In genomic region chr3:185282696-185283373, GRCh38 we compare ENCODE assay signal across 8 cellular contexts. TPM values are rescaled to one million over a fixed set of nuclear protein-coding genes. Genes with fewer than 3 reads are reported as not detected.
A peak's percentile ranks its signal among the peaks of the same experiment; 100 is the strongest.
DNase-seq lines count a peak whose midpoint lies in the region; FAIRE-seq and TF ChIP-seq lines count a peak whose summit lies in the region.

No MANE protein-coding gene starts in this region.

- TF ChIP-seq CTCF in GM20000 (IDR thresholded peaks at IDR 0.05; ENCODE audit: extremely low read depth, missing control alignments), result no peak
- no peak for TF ChIP-seq CTCF in endothelial cell of umbilical vein (IDR thresholded peaks at IDR 0.05; ENCODE audit: extremely low read depth in 1 of 2, insufficient read depth in 1 of 2, low read depth in 1 of 2, low read length in 2 of 2)

- H3K36me3 Mint-ChIP-seq in CD8-positive, alpha-beta memory T cell, result peaks cover 3 to 6% (median 5%) of the 10 kb centered on the region in 3 donors

- no peaks in the 10 kb centered on the region for H3K27me3 ChIP-seq in CD8-positive, alpha-beta memory T cell (ENCODE audit: insufficient read depth, low read length, poor library complexity, severe bottlenecking)
- H3K27me3 ChIP-seq in NT2/D1 (ENCODE audit: insufficient read depth, insufficient read length), result no peaks in the 10 kb centered on the region
- H3K27me3 ChIP-seq in endothelial cell of umbilical vein (ENCODE audit: control insufficient read depth in 2 of 2, insufficient read depth in 2 of 2, low read length in 2 of 2), result peaks cover 0 to 2% of the 10 kb centered on the region in 2 experiments

- peaks cover 13 to 26% of the 10 kb centered on the region in 2 donors for H3K27me3 Mint-ChIP-seq in CD8-positive, alpha-beta memory T cell

- FAIRE-seq in endothelial cell of umbilical vein (lab: Jason Lieb, UNC), result peak; percentile 87

- TF ChIP-seq POLR2A in endothelial cell of umbilical vein (IDR thresholded peaks at IDR 0.05; ENCODE audit: low read depth, low read length), result peak; percentile 70

- H2AFZ ChIP-seq in endothelial cell of umbilical vein (ENCODE audit: low read depth, low read length), result peak overlapping the region; percentile 86

- H3K4me3 Mint-ChIP-seq in CD8-positive, alpha-beta memory T cell, result peak overlapping the region; percentile 84 to 98 (median 94)

- no peaks in the 10 kb centered on the region for H3K36me3 ChIP-seq in CD8-positive, alpha-beta memory T cell (ENCODE audit: insufficient read depth, low read length)
- peaks cover 11% of the 10 kb centered on the region for H3K36me3 ChIP-seq in NT2/D1 (ENCODE audit: insufficient read depth, insufficient read length, low read length)
- no peaks in the 10 kb centered on the region for H3K36me3 ChIP-seq in endothelial cell of umbilical vein (ENCODE audit: control insufficient read depth in 2 of 2, extremely low read depth in 1 of 2, insufficient read depth in 2 of 2, low read length in 2 of 2)
- no peaks in the 10 kb centered on the region for H3K36me3 ChIP-seq in mesodermal cell (ENCODE audit: control insufficient read depth, insufficient read depth, low read length)

- H3K79me2 ChIP-seq in endothelial cell of umbilical vein (ENCODE audit: control insufficient read depth, insufficient read depth, low read length), result no peaks in the 10 kb centered on the region

- CTCF ChIA-PET in CD8-positive, alpha-beta memory T cell (lab: Charles Lee), result no interaction called here
- CTCF ChIA-PET in endothelial cell of umbilical vein (lab: Charles Lee), result no interaction called here

- H4K20me1 ChIP-seq in endothelial cell of umbilical vein (replicated peaks; ENCODE audit: control insufficient read depth, extremely low read depth, insufficient read depth, low read length), result no peaks in the 10 kb centered on the region

- H3K4me1 ChIP-seq in CD8-positive, alpha-beta memory T cell (ENCODE audit: insufficient read depth, low read length), result peaks cover 14% of the 10 kb centered on the region
- H3K4me1 ChIP-seq in NT2/D1 (ENCODE audit: insufficient read depth, insufficient read length) (no peaks in the 10 kb centered on the region), endothelial cell of umbilical vein (ENCODE audit: control insufficient read depth, extremely low read depth, insufficient read depth, low read length) (peaks cover 9% of the 10 kb centered on the region), mesodermal cell (ENCODE audit: control insufficient read depth, insufficient read depth, low read length, poor library complexity, severe bottlenecking) (no peaks in the 10 kb centered on the region)

- BruUV-seq in endothelial cell of umbilical vein (replicated peaks; lab: Mats Ljungman, UMichigan), result TSS peak; percentile 76

- peak; percentile 87 to 95 (median 90) for DNase-seq in CD8-positive, alpha-beta memory T cell
- DNase-seq in GM20000 (ENCODE audit: low spot score), result peak; percentile 91
- peak; percentile 60 for DNase-seq in HS-5 (ENCODE audit: low read depth)
- peak; percentile 95 for DNase-seq in NT2/D1 (ENCODE audit: low read depth, low spot score)
- peak; percentile 84 for DNase-seq in activated T-cell treated with anti-CD3 and anti-CD28 coated beads for 1 hour (ENCODE audit: low read depth)
- peak; percentile 88 for DNase-seq in endothelial cell of umbilical vein (ENCODE audit: low read depth, low spot score)
- DNase-seq in stimulated activated CD8-positive, alpha-beta memory T cell treated with anti-CD3 and anti-CD28 coated beads, Interleukin-15, amount 100 ng/mL, for 1 hour (ENCODE audit: low read depth), result peak; percentile 89

- H3K4me1 Mint-ChIP-seq in CD8-positive, alpha-beta memory T cell, result peaks cover 19 to 21% (median 20%) of the 10 kb centered on the region in 3 donors

- no peaks in the 10 kb centered on the region for H3K9me3 Mint-ChIP-seq in CD8-positive, alpha-beta memory T cell

- dilution Hi-C loops in endothelial cell of umbilical vein (cut with MboI; ENCODE audit: extremely low pct_ligation_motif_present, low sequenced_read_pairs), result no loop called here

- no peaks in the 10 kb centered on the region for H3K9me1 ChIP-seq in endothelial cell of umbilical vein (replicated peaks; ENCODE audit: control insufficient read depth, extremely low read depth, insufficient read depth, low read length)

- peak overlapping the region; percentile 79 to 99 (median 96) for H3K27ac Mint-ChIP-seq in CD8-positive, alpha-beta memory T cell

- peak overlapping the region; percentile 70 for H3K4me3 ChIP-seq in CD8-positive, alpha-beta memory T cell (ENCODE audit: low read length)
- H3K4me3 ChIP-seq in NT2/D1 (ENCODE audit: insufficient read length, low read depth), result peak overlapping the region; percentile 63
- H3K4me3 ChIP-seq in endothelial cell of umbilical vein (replicated peaks in 1 of 3; ENCODE audit: insufficient read depth in 1 of 3, low read depth in 1 of 3, low read length in 3 of 3), result peak overlapping the region; percentile 41 to 77 (median 57)
- H3K4me3 ChIP-seq in mesodermal cell (ENCODE audit: extremely low read depth, insufficient read depth, low read length, poor library complexity, severe bottlenecking), result peak overlapping the region; percentile 58

- H3K27ac ChIP-seq in CD8-positive, alpha-beta memory T cell (ENCODE audit: low read depth, low read length), result peak overlapping the region; percentile 62
- peak overlapping the region; percentile 54 for H3K27ac ChIP-seq in endothelial cell of umbilical vein (ENCODE audit: insufficient read depth, low read depth, low read length)
- H3K27ac ChIP-seq in mesodermal cell (ENCODE audit: low read depth, low read length, severe bottlenecking), result no peak overlapping the region

- peak overlapping the region; percentile 80 for H3K4me2 ChIP-seq in endothelial cell of umbilical vein (ENCODE audit: insufficient read depth, low read length)

- WGBS in mesodermal cell (ENCODE audit: insufficient coverage in 2 of 2), 2 experiments, result 49 to 56% methylated on average over 33 to 41 of the region's 41 CpGs

- H3K9ac ChIP-seq in NT2/D1 (ENCODE audit: insufficient read length, low read depth), result peak overlapping the region; percentile 78
- H3K9ac ChIP-seq in endothelial cell of umbilical vein (replicated peaks; ENCODE audit: extremely low read depth, insufficient read depth, low read length), result peak overlapping the region; percentile 54

- intact Hi-C loops in endothelial cell of umbilical vein (cut with micrococcal nuclease), result loop anchor here (1.0 kb wide), 1 partner anchor 409 kb away; no protein-coding TSS in a partner anchor

- POLR2A ChIA-PET in CD8-positive, alpha-beta memory T cell (lab: Charles Lee), result no interaction called here
- POLR2A ChIA-PET in endothelial cell of umbilical vein (lab: Charles Lee), result no interaction called here

- H3K9me3 ChIP-seq in CD8-positive, alpha-beta memory T cell (ENCODE audit: low read length), result no peaks in the 10 kb centered on the region
- H3K9me3 ChIP-seq in NT2/D1 (ENCODE audit: insufficient read depth, low read length), result no peaks in the 10 kb centered on the region
- no peaks in the 10 kb centered on the region for H3K9me3 ChIP-seq in endothelial cell of umbilical vein (replicated peaks; ENCODE audit: control insufficient read depth, insufficient read depth, low read length)
- H3K9me3 ChIP-seq in mesodermal cell (ENCODE audit: control insufficient read depth, low read length), result no peaks in the 10 kb centered on the region

TF ChIP-seq in endothelial cell of umbilical vein, 7 proteins besides CTCF, POLR2A, EP300 and RAD21:
- peak; percentile 60 for TF ChIP-seq JUN (IDR thresholded peaks at IDR 0.05; ENCODE audit: borderline replicate concordance, insufficient read depth, insufficient read length, low read depth)
- TF ChIP-seq MYC (IDR thresholded peaks at IDR 0.05; ENCODE audit: low read depth, low read length), result no peak
- peak; percentile 70 for TF ChIP-seq POLR2AphosphoS5 (IDR thresholded peaks at IDR 0.05; ENCODE audit: insufficient read depth, low read depth, low read length)

RNA-seq across cellular contexts. Expression of gene EHHADH, which starts 29.0 kb away (rescaled TPM):
- 1 to 10 TPM; 1.7 to 2.2 TPM for total RNA-seq in CD8-positive, alpha-beta memory T cell
- polyA plus RNA-seq in CD8-positive, alpha-beta memory T cell, result 0.94 TPM
- total RNA-seq in endothelial cell of umbilical vein, result 5.8 and 6.2 TPM in 2 replicates
- polyA plus RNA-seq in endothelial cell of umbilical vein, result 0.88 and 1.3 TPM in 2 replicates
- polyA plus RNA-seq in endothelial cell of umbilical vein (2011; cell fraction: cytosol; rRNA removed), result 1.4 and 1.5 TPM in 2 replicates
- 1.4 and 1.6 TPM in 2 replicates for polyA plus RNA-seq in endothelial cell of umbilical vein (2011; cell fraction: nucleus; rRNA removed)
- 2.4 and 4.2 TPM in 2 replicates for polyA plus RNA-seq in endothelial cell of umbilical vein (2012)
- polyA minus RNA-seq in endothelial cell of umbilical vein, result 6.6 and 6.8 TPM in 2 replicates
- 2.7 TPM for polyA minus RNA-seq in endothelial cell of umbilical vein (2011; cell fraction: cytosol; rRNA and poly(A)+ RNA removed)
- 1.4 and 2.5 TPM in 2 replicates for polyA minus RNA-seq in endothelial cell of umbilical vein (2011; cell fraction: nucleus; rRNA and poly(A)+ RNA removed)
- 3.5 TPM for polyA plus RNA-seq in mesodermal cell (2013, experiment 1 of 2)
- 3.2 TPM for polyA plus RNA-seq in mesodermal cell (2013, experiment 2 of 2)
